In genomic region chr10:125761961-125762360, GRCh38 we compare ENCODE assay signal across 3 cellular contexts.
TF ChIP-seq lines count a peak whose summit lies in the region.

No MANE protein-coding gene starts in this region.

TF ChIP-seq in GM23338, 12 proteins besides CTCF, POLR2A, EP300 and RAD21:
- TF ChIP-seq STAT1 (IDR thresholded peaks at IDR 0.05; ENCODE audit: unreplicated experiment), result no peak

TF ChIP-seq in WTC11, 78 proteins besides CTCF, POLR2A, EP300 and RAD21:
- TF ChIP-seq ARID4B (CRISPR knock-in tag; IDR thresholded peaks at IDR 0.05; ENCODE audit: borderline replicate concordance) (no peak), ZNF425 (CRISPR knock-in tag; conservative IDR thresholded peaks at IDR 0.05) (no peak), PRRX2 (CRISPR knock-in tag; IDR thresholded peaks at IDR 0.05) (no peak), ZNF416 (CRISPR knock-in tag; IDR thresholded peaks at IDR 0.05) (no peak), MXD4 (CRISPR knock-in tag; IDR thresholded peaks at IDR 0.05; ENCODE audit: borderline replicate concordance) (no peak), FOXJ3 (CRISPR knock-in tag; IDR thresholded peaks at IDR 0.05; ENCODE audit: borderline replicate concordance) (no peak), OVOL2 (CRISPR knock-in tag; IDR thresholded peaks at IDR 0.05; ENCODE audit: borderline replicate concordance) (no peak), IRF2 (CRISPR knock-in tag; IDR thresholded peaks at IDR 0.05; ENCODE audit: borderline replicate concordance, low read depth) (no peak), ZNF263 (CRISPR knock-in tag; IDR thresholded peaks at IDR 0.05; ENCODE audit: low read depth) (no peak), ZBTB21 (CRISPR knock-in tag; IDR thresholded peaks at IDR 0.05; ENCODE audit: borderline replicate concordance) (no peak), E2F1 (CRISPR knock-in tag; IDR thresholded peaks at IDR 0.05) (no peak), ZSCAN18 (CRISPR knock-in tag; IDR thresholded peaks at IDR 0.05) (no peak)
TF ChIP-seq in WTC11: peak in this region for 0.

TF ChIP-seq in H1, 55 proteins besides CTCF, POLR2A, EP300 and RAD21:
- TF ChIP-seq USF2 (IDR thresholded peaks at IDR 0.05; ENCODE audit: low read length) (no peak), NRF1 (IDR thresholded peaks at IDR 0.05; ENCODE audit: low read depth, low read length) (no peak), CTBP2 (IDR thresholded peaks at IDR 0.05; ENCODE audit: borderline replicate concordance, insufficient read depth, insufficient read length, low read length) (no peak), SIX5 (IDR thresholded peaks at IDR 0.05; ENCODE audit: low read depth, low read length) (no peak), ASH2L (IDR thresholded peaks at IDR 0.05; ENCODE audit: low read length) (no peak), CHD1 (IDR thresholded peaks at IDR 0.05; ENCODE audit: low read depth, low read length) (no peak), TBP (IDR thresholded peaks at IDR 0.05; ENCODE audit: low read depth, low read length) (no peak), BCL11A (IDR thresholded peaks at IDR 0.05; ENCODE audit: low read depth in 2 of 2, low read length in 2 of 2) (no peak), RNF2 (IDR thresholded peaks at IDR 0.05; ENCODE audit: borderline replicate concordance, low read depth, low read length, missing control alignments, poor library complexity, severe bottlenecking) (no peak), PHF8 (conservative IDR thresholded peaks at IDR 0.05; ENCODE audit: low read depth, low read length) (no peak), TCF12 (IDR thresholded peaks at IDR 0.05; ENCODE audit: low read depth, low read length) (no peak), GABPA (IDR thresholded peaks at IDR 0.05; ENCODE audit: borderline replicate concordance, insufficient read depth, low read length) (no peak), SP2 (IDR thresholded peaks at IDR 0.05; ENCODE audit: low read length) (no peak), CREB1 (IDR thresholded peaks at IDR 0.05) (no peak), MAFK (IDR thresholded peaks at IDR 0.05; ENCODE audit: low read depth, low read length) (no peak), SP1 (IDR thresholded peaks at IDR 0.05; ENCODE audit: low read depth, low read length) (no peak), KDM5A (IDR thresholded peaks at IDR 0.05; ENCODE audit: low read length) (no peak), HDAC6 (IDR thresholded peaks at IDR 0.05; ENCODE audit: low read depth, low read length) (no peak), GTF2F1 (IDR thresholded peaks at IDR 0.05; ENCODE audit: borderline replicate concordance, low read depth, low read length) (no peak), CHD2 (IDR thresholded peaks at IDR 0.05; ENCODE audit: low read length) (no peak)
TF ChIP-seq in H1: peak in this region for 0.
